17 cellular contexts compared by ENCODE assay signal in the genomic region with DNA sequence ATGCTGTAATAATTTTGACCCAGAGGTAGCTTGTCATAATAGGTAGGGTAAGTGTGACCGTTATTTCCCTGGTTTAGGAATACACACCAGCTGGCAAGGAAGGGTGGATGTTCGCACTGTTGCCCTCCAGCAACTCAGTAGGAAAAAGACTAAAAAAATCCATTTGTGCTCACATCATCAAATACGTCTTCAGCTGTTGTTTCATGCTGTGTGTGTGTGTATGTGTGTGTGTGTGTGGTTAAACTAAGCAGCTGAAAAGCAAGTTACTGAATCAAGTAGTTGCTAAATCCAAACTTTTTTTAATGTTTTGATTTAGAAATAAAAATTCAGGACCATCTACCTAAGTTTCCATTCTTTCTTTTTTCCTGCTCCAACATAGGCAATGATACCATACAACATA.
A peak's percentile ranks its signal among the peaks of the same experiment; 100 is the strongest.
DNase-seq lines count a peak whose midpoint lies in the region; ATAC-seq and TF ChIP-seq lines count a peak whose summit lies in the region.
"Had no signal": no experiment of that assay in that cellular context is flagged by ENCODE, and none has a peak within 500 bp of the region (broad histone marks: within the 10 kb centered on the region; RNA-seq: fewer than 3 reads in every experiment).

No MANE protein-coding gene starts in this region.

- H3K4me3 ChIP-seq in BLaER1 treated with 17β-estradiol and CSF1 and Interleukin-3, amounts not matched to agents 10 nM and 100 nM = no peak overlapping the region
- H3K4me3 ChIP-seq in GM23338 (no peak overlapping the region), choroid plexus epithelial cell (ENCODE audit: low read depth, low read length) (no peak overlapping the region), psoas muscle (no peak overlapping the region)
- H3K4me3 ChIP-seq: Peyer's patch had no signal

- H3K79me2 ChIP-seq in GM23338 (replicated peaks; ENCODE audit: insufficient read depth) = no peaks in the 10 kb centered on the region

- no peak overlapping the region for H3K9ac ChIP-seq in BLaER1 treated with 17β-estradiol and CSF1 and Interleukin-3, amounts not matched to agents 10 nM and 100 nM
- H3K9ac ChIP-seq: KMS-11 had no signal

- 21 to 40% (median 32%) methylated on average over 3 of the region's 3 CpGs for WGBS in psoas muscle, 3 donors

- no peak overlapping the region for H3K27ac Mint-ChIP-seq in GM23338

- no peaks in the 10 kb centered on the region for H3K36me3 ChIP-seq in BLaER1 treated with 17β-estradiol and CSF1 and Interleukin-3, amounts not matched to agents 10 nM and 100 nM
- no peaks in the 10 kb centered on the region for H3K36me3 ChIP-seq in GM23338 (ENCODE audit: insufficient read depth)
- peaks cover 0 to 23% of the 10 kb centered on the region in 2 donors for H3K36me3 ChIP-seq in psoas muscle (ENCODE audit: insufficient read depth in 1 of 2, low read depth in 1 of 2)
- H3K36me3 ChIP-seq: Peyer's patch had no signal

- intact Hi-C loops in psoas muscle (cut with DNase I) = loop anchor here (5.0 kb wide), 1 partner anchor 299 kb away; no protein-coding TSS in a partner anchor

- no peaks in the 10 kb centered on the region for H3F3A ChIP-seq in GM23338 (replicated peaks; ENCODE audit: low read depth)

- H3K9me2 ChIP-seq in GM23338 (ENCODE audit: insufficient read depth) = no peaks in the 10 kb centered on the region

- no peaks in the 10 kb centered on the region for H3K27me3 ChIP-seq in BLaER1 treated with 17β-estradiol and CSF1 and Interleukin-3, amounts not matched to agents 10 nM and 100 nM
- no peaks in the 10 kb centered on the region for H3K27me3 ChIP-seq in GM23338 (ENCODE audit: insufficient read depth)
- no peaks in the 10 kb centered on the region for H3K27me3 ChIP-seq in psoas muscle (ENCODE audit: insufficient read depth in 3 of 3, low read length in 2 of 3)
- H3K27me3 ChIP-seq: Peyer's patch had no signal

- 0 out of 2 replicates have a peak overlapping the region, but pooled peaks have one; percentile 20 for H2AFZ ChIP-seq in GM23338

- no peaks in the 10 kb centered on the region for H3K27me3 Mint-ChIP-seq in GM23338 (ENCODE audit: insufficient read depth, low read depth, poor library complexity)

- H3K4me1 Mint-ChIP-seq in GM23338 = peaks cover 21% of the 10 kb centered on the region
- H3K4me1 Mint-ChIP-seq: CD14-positive monocyte had no signal

- DNase-seq in GM23338 (ENCODE audit: low spot score) = no peak
- peak; percentile 6 for DNase-seq in choroid plexus epithelial cell (ENCODE audit: low read depth)
- no peak for DNase-seq in psoas muscle
- DNase-seq in effector CD4-positive, alpha-beta T cell = no peak
- DNase-seq: ACHN, DMS79, H7, NCI-H187, NCI-H2107, NCI-H345, NCI-H524 treated with DMSO at 0.1 percent for 48 hours, Peyer's patch had no signal

- TF ChIP-seq CTCF in GM23338 (conservative IDR thresholded peaks at IDR 0.05; ENCODE audit: low read depth in 2 of 2) = no peak
- no peak for TF ChIP-seq CTCF in choroid plexus epithelial cell (conservative IDR thresholded peaks at IDR 0.05; ENCODE audit: low read depth, low read length)
- no peak for TF ChIP-seq CTCF in psoas muscle (IDR thresholded peaks at IDR 0.05)

- H3K4me2 ChIP-seq in BLaER1 treated with 17β-estradiol and CSF1 and Interleukin-3, amounts not matched to agents 10 nM and 100 nM = peak overlapping the region in 6 of 11 experiments; percentile 3 to 44 (median 22); a peak in 8 of 22 replicates
- H3K4me2 ChIP-seq in GM23338 = peak overlapping the region; percentile 33; the same call in 1 of the 2 replicates
- H3K4me2 ChIP-seq: KMS-11 had no signal

- no peak overlapping the region for H3K4me3 Mint-ChIP-seq in GM23338
- H3K4me3 Mint-ChIP-seq: CD14-positive monocyte had no signal

- no peaks in the 10 kb centered on the region for H3K36me3 Mint-ChIP-seq in GM23338 (ENCODE audit: low read depth)
- H3K36me3 Mint-ChIP-seq: CD14-positive monocyte had no signal

- no peaks in the 10 kb centered on the region for H3K9me3 Mint-ChIP-seq in GM23338
- H3K9me3 Mint-ChIP-seq: CD14-positive monocyte had no signal

- H4K20me1 ChIP-seq in BLaER1 treated with 17β-estradiol and CSF1 and Interleukin-3, amounts not matched to agents 10 nM and 100 nM = no peaks in the 10 kb centered on the region
- no peaks in the 10 kb centered on the region for H4K20me1 ChIP-seq in GM23338 (replicated peaks; ENCODE audit: insufficient read depth)

- no peaks in the 10 kb centered on the region for H3K9me3 ChIP-seq in BLaER1 treated with 17β-estradiol and CSF1 and Interleukin-3, amounts not matched to agents 10 nM and 100 nM (replicated peaks in 1 of 11)
- H3K9me3 ChIP-seq in psoas muscle = no peaks in the 10 kb centered on the region
- H3K9me3 ChIP-seq: Peyer's patch had no signal

- no peak overlapping the region for H3K27ac ChIP-seq in BLaER1 treated with 17β-estradiol and CSF1 and Interleukin-3, amounts not matched to agents 10 nM and 100 nM
- H3K27ac ChIP-seq in GM23338 (ENCODE audit: low read depth) (no peak overlapping the region), psoas muscle (peak overlapping the region; percentile 56)
- H3K27ac ChIP-seq: KMS-11, Peyer's patch had no signal

- ATAC-seq in GM23338 (no peak), psoas muscle (peak in 2 of 4 donors; percentile 17 to 18), GM18502 (IDR thresholded peaks at IDR 0.05; ENCODE audit: poor library complexity, unreplicated experiment) (no peak), HG03108 (IDR thresholded peaks at IDR 0.05; ENCODE audit: unreplicated experiment) (no peak)

- peaks cover 0 to 12% (median 5%) of the 10 kb centered on the region in 10 experiments; a peak in 8 of 20 replicates for H3K4me1 ChIP-seq in BLaER1 treated with 17β-estradiol and CSF1 and Interleukin-3, amounts not matched to agents 10 nM and 100 nM
- peaks cover 10% of the 10 kb centered on the region for H3K4me1 ChIP-seq in GM23338 (ENCODE audit: insufficient read depth)
- peaks cover 86% of the 10 kb centered on the region for H3K4me1 ChIP-seq in psoas muscle
- H3K4me1 ChIP-seq: Peyer's patch had no signal

TF ChIP-seq in GM23338, 12 proteins besides CTCF, POLR2A, EP300 and RAD21 (continues in another document):
- TF ChIP-seq NANOG (IDR thresholded peaks at IDR 0.05; ENCODE audit: borderline replicate concordance) (no peak), CREB1 (CRISPR knock-in tag; IDR thresholded peaks at IDR 0.05; ENCODE audit: low read depth) (no peak), ETS1 (IDR thresholded peaks at IDR 0.05) (no peak), ZNF114 (CRISPR knock-in tag; IDR thresholded peaks at IDR 0.05) (no peak)
- TF ChIP-seq, protein P1, sequence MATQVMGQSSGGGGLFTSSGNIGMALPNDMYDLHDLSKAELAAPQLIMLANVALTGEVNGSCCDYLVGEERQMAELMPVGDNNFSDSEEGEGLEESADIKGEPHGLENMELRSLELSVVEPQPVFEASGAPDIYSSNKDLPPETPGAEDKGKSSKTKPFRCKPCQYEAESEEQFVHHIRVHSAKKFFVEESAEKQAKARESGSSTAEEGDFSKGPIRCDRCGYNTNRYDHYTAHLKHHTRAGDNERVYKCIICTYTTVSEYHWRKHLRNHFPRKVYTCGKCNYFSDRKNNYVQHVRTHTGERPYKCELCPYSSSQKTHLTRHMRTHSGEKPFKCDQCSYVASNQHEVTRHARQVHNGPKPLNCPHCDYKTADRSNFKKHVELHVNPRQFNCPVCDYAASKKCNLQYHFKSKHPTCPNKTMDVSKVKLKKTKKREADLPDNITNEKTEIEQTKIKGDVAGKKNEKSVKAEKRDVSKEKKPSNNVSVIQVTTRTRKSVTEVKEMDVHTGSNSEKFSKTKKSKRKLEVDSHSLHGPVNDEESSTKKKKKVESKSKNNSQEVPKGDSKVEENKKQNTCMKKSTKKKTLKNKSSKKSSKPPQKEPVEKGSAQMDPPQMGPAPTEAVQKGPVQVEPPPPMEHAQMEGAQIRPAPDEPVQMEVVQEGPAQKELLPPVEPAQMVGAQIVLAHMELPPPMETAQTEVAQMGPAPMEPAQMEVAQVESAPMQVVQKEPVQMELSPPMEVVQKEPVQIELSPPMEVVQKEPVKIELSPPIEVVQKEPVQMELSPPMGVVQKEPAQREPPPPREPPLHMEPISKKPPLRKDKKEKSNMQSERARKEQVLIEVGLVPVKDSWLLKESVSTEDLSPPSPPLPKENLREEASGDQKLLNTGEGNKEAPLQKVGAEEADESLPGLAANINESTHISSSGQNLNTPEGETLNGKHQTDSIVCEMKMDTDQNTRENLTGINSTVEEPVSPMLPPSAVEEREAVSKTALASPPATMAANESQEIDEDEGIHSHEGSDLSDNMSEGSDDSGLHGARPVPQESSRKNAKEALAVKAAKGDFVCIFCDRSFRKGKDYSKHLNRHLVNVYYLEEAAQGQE (IDR thresholded peaks at IDR 0.05; ENCODE audit: unreplicated experiment) = no peak
